ENCODE assay signal across 28 cellular contexts in genomic region chr20:18430172-18430826, GRCh38.
"Had no signal": no experiment of that assay in that cellular context is flagged by ENCODE, and none has a peak within 500 bp of the region (broad histone marks: within the 10 kb centered on the region; RNA-seq: fewer than 3 reads in every experiment).

No MANE protein-coding gene starts in this region.

- H3K27ac Mint-ChIP-seq: activated CD4-positive, alpha-beta memory T cell treated with anti-CD3 and anti-CD28 coated beads, Interleukin-2, amount 10 ng/mL, durations not matched to agents 7 days and 5 days; activated CD4-positive, alpha-beta T cell treated with anti-CD3 and anti-CD28 coated beads, Interleukin-2, amount 10 ng/mL, durations not matched to agents 7 days and 5 days; activated naive CD4-positive, alpha-beta T cell treated with anti-CD3 and anti-CD28 coated beads, Interleukin-2, amount 10 ng/mL, durations not matched to agents 7 days and 5 days; activated naive CD8-positive, alpha-beta T cell treated with anti-CD3 and anti-CD28 coated beads for 36 hours; activated T-cell treated with anti-CD3 and anti-CD28 coated beads, Interleukin-2, amount 50 U/mL, for 72 hours; activated T-helper 2 cell treated with anti-CD3 and anti-CD28 coated beads, Interferon-gamma antibody, Interleukin-2, Interleukin-4, amounts not matched to agents 10 μg/mL and 5 μg/mL and 100 μg/mL, durations not matched to agents 14 hours and 24 hours and 36 hours; T-helper 2 cell treated with Interferon-gamma antibody and Interleukin-4, amounts not matched to agents 5 μg/mL and 100 μg/mL, for 36 hours; WTC11 had no signal

- H3K4me3 ChIP-seq: cardiac muscle cell, SK-N-MC had no signal

- H3K9me3 Mint-ChIP-seq: activated CD4-positive, alpha-beta memory T cell treated with anti-CD3 and anti-CD28 coated beads, Interleukin-2, amount 10 ng/mL, durations not matched to agents 7 days and 5 days; activated CD4-positive, alpha-beta T cell treated with anti-CD3 and anti-CD28 coated beads, Interleukin-2, amount 10 ng/mL, durations not matched to agents 7 days and 5 days; activated naive CD4-positive, alpha-beta T cell treated with anti-CD3 and anti-CD28 coated beads, Interleukin-2, amount 10 ng/mL, durations not matched to agents 7 days and 5 days; activated naive CD8-positive, alpha-beta T cell treated with anti-CD3 and anti-CD28 coated beads for 36 hours; activated T-cell treated with anti-CD3 and anti-CD28 coated beads, Interleukin-2, amount 50 U/mL, for 72 hours; activated T-helper 2 cell treated with anti-CD3 and anti-CD28 coated beads, Interferon-gamma antibody, Interleukin-2, Interleukin-4, amounts not matched to agents 10 μg/mL and 5 μg/mL and 100 μg/mL, durations not matched to agents 14 hours and 24 hours and 36 hours; T-helper 2 cell treated with Interferon-gamma antibody and Interleukin-4, amounts not matched to agents 5 μg/mL and 100 μg/mL, for 36 hours; WTC11 had no signal

- H3K4me3 Mint-ChIP-seq: activated CD4-positive, alpha-beta memory T cell treated with anti-CD3 and anti-CD28 coated beads, Interleukin-2, amount 10 ng/mL, durations not matched to agents 7 days and 5 days; activated CD4-positive, alpha-beta T cell treated with anti-CD3 and anti-CD28 coated beads, Interleukin-2, amount 10 ng/mL, durations not matched to agents 7 days and 5 days; activated naive CD4-positive, alpha-beta T cell treated with anti-CD3 and anti-CD28 coated beads, Interleukin-2, amount 10 ng/mL, durations not matched to agents 7 days and 5 days; activated naive CD8-positive, alpha-beta T cell treated with anti-CD3 and anti-CD28 coated beads for 36 hours; activated T-cell treated with anti-CD3 and anti-CD28 coated beads, Interleukin-2, amount 50 U/mL, for 72 hours; T-helper 2 cell treated with Interferon-gamma antibody and Interleukin-4, amounts not matched to agents 5 μg/mL and 100 μg/mL, for 36 hours; WTC11 had no signal

- H3K36me3 Mint-ChIP-seq: activated naive CD4-positive, alpha-beta T cell treated with anti-CD3 and anti-CD28 coated beads, Interleukin-2, amount 10 ng/mL, durations not matched to agents 7 days and 5 days; activated naive CD8-positive, alpha-beta T cell treated with anti-CD3 and anti-CD28 coated beads for 36 hours; WTC11 had no signal

- H3K4me1 Mint-ChIP-seq: activated CD4-positive, alpha-beta memory T cell treated with anti-CD3 and anti-CD28 coated beads, Interleukin-2, amount 10 ng/mL, durations not matched to agents 7 days and 5 days; activated CD4-positive, alpha-beta T cell treated with anti-CD3 and anti-CD28 coated beads, Interleukin-2, amount 10 ng/mL, durations not matched to agents 7 days and 5 days; activated naive CD4-positive, alpha-beta T cell treated with anti-CD3 and anti-CD28 coated beads, Interleukin-2, amount 10 ng/mL, durations not matched to agents 7 days and 5 days; activated naive CD8-positive, alpha-beta T cell treated with anti-CD3 and anti-CD28 coated beads for 36 hours; WTC11 had no signal

- H3K27me3 Mint-ChIP-seq: activated CD4-positive, alpha-beta memory T cell treated with anti-CD3 and anti-CD28 coated beads, Interleukin-2, amount 10 ng/mL, durations not matched to agents 7 days and 5 days; activated CD4-positive, alpha-beta T cell treated with anti-CD3 and anti-CD28 coated beads, Interleukin-2, amount 10 ng/mL, durations not matched to agents 7 days and 5 days; activated naive CD4-positive, alpha-beta T cell treated with anti-CD3 and anti-CD28 coated beads, Interleukin-2, amount 10 ng/mL, durations not matched to agents 7 days and 5 days; activated naive CD8-positive, alpha-beta T cell treated with anti-CD3 and anti-CD28 coated beads for 36 hours had no signal

- H3K27ac ChIP-seq: brain microvascular endothelial cell, cardiac muscle cell, SK-N-MC had no signal

- ATAC-seq: activated T-cell treated with anti-CD3 and anti-CD28 coated beads, Interleukin-2, amount 50 U/mL, for 72 hours; Panc1; Right ventricle myocardium inferior had no signal

- H3K36me3 ChIP-seq: brain microvascular endothelial cell, cardiac muscle cell had no signal

- DNase-seq: activated CD4-positive, alpha-beta memory T cell treated with anti-CD3 and anti-CD28 coated beads, Interleukin-2, amount 10 ng/mL, durations not matched to agents 7 days and 5 days; activated CD4-positive, alpha-beta T cell treated with anti-CD3 and anti-CD28 coated beads, Interleukin-2, amount 10 ng/mL, durations not matched to agents 7 days and 5 days; activated CD4-positive, CD25-positive, alpha-beta regulatory T cell treated with anti-CD3 and anti-CD28 coated beads, Interleukin-2, amount 50 U/mL, for 72 hours; activated CD8-positive, alpha-beta memory T cell treated with anti-CD3 and anti-CD28 coated beads, Interleukin-2, amount 50 U/mL, for 4 hours; activated gamma-delta T cell treated with Interleukin-2 at 50 U/mL for 16 hours; activated naive CD4-positive, alpha-beta T cell treated with anti-CD3 and anti-CD28 coated beads, Interleukin-2, amount 10 ng/mL, durations not matched to agents 7 days and 5 days; activated naive CD8-positive, alpha-beta T cell treated with anti-CD3 and anti-CD28 coated beads for 36 hours; activated T-cell treated with anti-CD3 and anti-CD28 coated beads, Interleukin-2, amount 50 U/mL, for 72 hours; brain microvascular endothelial cell; IMR-90; KBM-7; MM.1S; NCI-H1105; NCI-H1436; NCI-H1694 treated with DMSO at 0.1 percent for 48 hours; NCI-H2081 treated with DMSO at 0.1 percent for 48 hours; NCI-H2171 treated with DMSO at 0.1 percent for 48 hours; NCI-H226; NCI-H526; NCI-H774; RPMI8226 had no signal
